ENCODE assay signal across 8 cellular contexts in genomic region chr17:18185832-18186231, GRCh38. TPM values are rescaled to one million over a fixed set of nuclear protein-coding genes. Genes with fewer than 3 reads are reported as not detected.
DNase-seq lines count a peak whose midpoint lies in the region; ATAC-seq and TF ChIP-seq lines count a peak whose summit lies in the region.

No MANE protein-coding gene starts in this region.

- H3K4me3 Mint-ChIP-seq in chondrocyte (ENCODE audit: unreplicated experiment) (peak overlapping the region; percentile 92), naive B cell (peak overlapping the region; percentile 83 to 99 (median 95))

- H3K9me3 Mint-ChIP-seq in chondrocyte (ENCODE audit: low read depth) (no peaks in the 10 kb centered on the region), naive B cell (no peaks in the 10 kb centered on the region)

- H3K27ac Mint-ChIP-seq in chondrocyte (ENCODE audit: unreplicated experiment) = peak overlapping the region; percentile 93
- H3K27ac Mint-ChIP-seq in naive B cell = peak overlapping the region in 4 of 6 donors; percentile 74 to 96 (median 95)

- no peak for TF ChIP-seq CTCF in BJ (IDR thresholded peaks at IDR 0.05; ENCODE audit: insufficient read depth, low read depth, low read length)
- no peak for TF ChIP-seq CTCF in chondrocyte (IDR thresholded peaks at IDR 0.05)

- CTCF ChIA-PET in BJ (lab: Yijun Ruan, JAX) = interaction anchor here (0.9 to 1.9 kb wide), 3 partner anchors 15 to 45 kb away, joined by 3 to 5 read pairs (median 3); no protein-coding TSS in a partner anchor

- H3K36me3 ChIP-seq in BJ (ENCODE audit: control insufficient read depth, insufficient read depth, low read length) (peaks cover 4% of the 10 kb centered on the region), KOPT-K1 (ENCODE audit: insufficient read depth, low read length) (peaks cover 55% of the 10 kb centered on the region)

- H3K4me1 Mint-ChIP-seq in chondrocyte (ENCODE audit: low read depth) (peaks cover 64% of the 10 kb centered on the region), naive B cell (peaks cover 49 to 72% (median 66%) of the 10 kb centered on the region in 3 donors)

- H3K27ac ChIP-seq in KOPT-K1 (ENCODE audit: low read depth, low read length, poor library complexity, severe bottlenecking) = peak overlapping the region; percentile 27

- H3K9me3 ChIP-seq in KOPT-K1 (ENCODE audit: insufficient read depth, low read length, poor library complexity, severe bottlenecking) = no peaks in the 10 kb centered on the region

- no peak for DNase-seq in BJ (ENCODE audit: low read depth)
- no peak for DNase-seq in chondrocyte (ENCODE audit: low spot score)
- no peak for DNase-seq in naive B cell

- H3K27me3 Mint-ChIP-seq in chondrocyte (ENCODE audit: low read depth) (no peaks in the 10 kb centered on the region), naive B cell (no peaks in the 10 kb centered on the region)

- H3K36me3 Mint-ChIP-seq in chondrocyte (ENCODE audit: low read depth) (peaks cover 8% of the 10 kb centered on the region), naive B cell (peaks cover 0 to 4% of the 10 kb centered on the region in 2 donors)

- POLR2A ChIA-PET in BJ (lab: Charles Lee) = no interaction called here

- no peaks in the 10 kb centered on the region for H3K27me3 ChIP-seq in BJ (ENCODE audit: control insufficient read depth, insufficient read depth, low read length)

- H3K4me3 ChIP-seq in BJ (ENCODE audit: low read depth, low read length) = peak overlapping the region; percentile 88

- no peak for ATAC-seq in naive B cell (ENCODE audit: low read depth in 2 of 2)
- no peak for ATAC-seq in HG03108 (IDR thresholded peaks at IDR 0.05; ENCODE audit: unreplicated experiment)
- ATAC-seq in HG03460 (IDR thresholded peaks at IDR 0.05; ENCODE audit: unreplicated experiment) = no peak
- ATAC-seq in GM21786 (IDR thresholded peaks at IDR 0.05; ENCODE audit: unreplicated experiment) = no peak
- ATAC-seq in HG02884 (IDR thresholded peaks at IDR 0.05; ENCODE audit: unreplicated experiment) = no peak

RNA-seq across cellular contexts. Expression of gene ALKBH5, which starts 2.2 kb away (rescaled TPM):
- polyA plus RNA-seq in BJ (2011; rRNA removed) (92.4 and 97.5 TPM in 2 replicates), naive B cell (ENCODE audit: low read depth in 6 of 6) (100 to 1,000 TPM; 124 to 169 (median 146) TPM)
- polyA minus RNA-seq in BJ (2011; rRNA and poly(A)+ RNA removed) = 112 and 160 TPM in 2 replicates
- total RNA-seq in chondrocyte = 101 to 110 TPM (median 108 TPM) in 3 replicates

RNA-seq across cellular contexts. Expression of gene LLGL1, which starts 39.6 kb away (rescaled TPM):
- 19.8 and 38.9 TPM in 2 replicates for polyA plus RNA-seq in BJ (2011; rRNA removed)
- polyA minus RNA-seq in BJ (2011; rRNA and poly(A)+ RNA removed) = 27.3 and 38.1 TPM in 2 replicates
- 38.7 to 41.8 TPM (median 39.0 TPM) in 3 replicates for total RNA-seq in chondrocyte
- polyA plus RNA-seq in naive B cell (ENCODE audit: low read depth in 6 of 6) = 1 to 10 TPM in 2 of 6 donors, under 1 TPM in 3, not detected in 1; 0.38 to 1.4 (median 0.86) TPM
